Comparison of ENCODE assay signal across 2 cellular contexts in genomic region chr2:177397501-177398289, GRCh38.
TF ChIP-seq lines count a peak whose summit lies in the region.

No MANE protein-coding gene starts in this region.

TF ChIP-seq in K562, 482 proteins besides CTCF, POLR2A, EP300 and RAD21 (continues in another document):
- TF ChIP-seq HES1 (IDR thresholded peaks at IDR 0.05; ENCODE audit: low read depth): no peak
- TF ChIP-seq NFXL1 (CRISPR knock-in tag; IDR thresholded peaks at IDR 0.05): no peak
- no peak for TF ChIP-seq TAF9B (IDR thresholded peaks at IDR 0.05; ENCODE audit: partially characterized antibody)
- TF ChIP-seq C11orf30 (IDR thresholded peaks at IDR 0.05; ENCODE audit: low read depth): no peak
- no peak for TF ChIP-seq ETS1 (conservative IDR thresholded peaks at IDR 0.05; ENCODE audit: control insufficient read depth, low read depth, low read length)
- 0 out of 2 replicates have a peak, but pooled peaks have one; percentile 33 for TF ChIP-seq SMAD4 (CRISPR knock-in tag; conservative IDR thresholded peaks at IDR 0.05)
- no peak for TF ChIP-seq MTA1 (IDR thresholded peaks at IDR 0.05; ENCODE audit: borderline replicate concordance)
- no peak for TF ChIP-seq ZHX1 (conservative IDR thresholded peaks at IDR 0.05; ENCODE audit: low read length)
- TF ChIP-seq LEF1 (IDR thresholded peaks at IDR 0.05): no peak
- no peak for TF ChIP-seq MYC (IDR thresholded peaks at IDR 0.05; ENCODE audit: low read depth, low read length)
- TF ChIP-seq MYC (CRISPR knock-in tag; IDR thresholded peaks at IDR 0.05; ENCODE audit: borderline replicate concordance, low read depth): no peak
- no peak for TF ChIP-seq E2F6 (IDR thresholded peaks at IDR 0.05; ENCODE audit: borderline replicate concordance in 1 of 2, extremely low read depth in 1 of 2, insufficient read depth in 1 of 2, insufficient read length in 1 of 2, low read depth in 1 of 2, low read length in 1 of 2, poor library complexity in 1 of 2, severe bottlenecking in 1 of 2)
- TF ChIP-seq RCOR1 (IDR thresholded peaks at IDR 0.05; ENCODE audit: borderline replicate concordance in 1 of 2, low read depth in 2 of 2, low read length in 2 of 2): no peak
- TF ChIP-seq KLF10 (CRISPR knock-in tag; IDR thresholded peaks at IDR 0.05): no peak
- no peak for TF ChIP-seq MECOM (CRISPR knock-in tag; IDR thresholded peaks at IDR 0.05)
- TF ChIP-seq CXXC5 (CRISPR knock-in tag; IDR thresholded peaks at IDR 0.05): no peak
- TF ChIP-seq ATF3 (IDR thresholded peaks at IDR 0.05): peak; percentile 86
- TF ChIP-seq ATF3 (CRISPR knock-in tag; conservative IDR thresholded peaks at IDR 0.05): no peak
- TF ChIP-seq PATZ1 (CRISPR knock-in tag; IDR thresholded peaks at IDR 0.05; ENCODE audit: borderline replicate concordance): no peak
- TF ChIP-seq ATF7 (IDR thresholded peaks at IDR 0.05): peak; percentile 51; the same call in 1 of the 2 replicates
- TF ChIP-seq HMBOX1 (IDR thresholded peaks at IDR 0.05): no peak

TF ChIP-seq in HepG2, 621 proteins besides CTCF, POLR2A, EP300 and RAD21 (continues in another document):
- TF ChIP-seq ZNF598 (CRISPR knock-in tag; IDR thresholded peaks at IDR 0.05; ENCODE audit: borderline replicate concordance): peak; percentile 72
- TF ChIP-seq NBN (conservative IDR thresholded peaks at IDR 0.05): no peak
- TF ChIP-seq ARID5B (CRISPR knock-in tag; IDR thresholded peaks at IDR 0.05): peak; percentile 99
- TF ChIP-seq SNRNP70 (IDR thresholded peaks at IDR 0.05; ENCODE audit: low read depth, low read length): no peak
- TF ChIP-seq ZNF317 (CRISPR knock-in tag; IDR thresholded peaks at IDR 0.05): peak; percentile 86
- TF ChIP-seq BCL6 (CRISPR knock-in tag; IDR thresholded peaks at IDR 0.05): peak; percentile 92
- TF ChIP-seq ZNF704 (CRISPR knock-in tag; IDR thresholded peaks at IDR 0.05; ENCODE audit: borderline replicate concordance): peak; percentile 30; the same call in 1 of the 2 replicates
- peak; percentile 63; the same call in 1 of the 2 replicates for TF ChIP-seq BRCA1 (CRISPR knock-in tag; IDR thresholded peaks at IDR 0.05)
- no peak for TF ChIP-seq ZNF605 (CRISPR knock-in tag; IDR thresholded peaks at IDR 0.05)
- TF ChIP-seq CEBPZ (IDR thresholded peaks at IDR 0.05; ENCODE audit: low read length): no peak
- peak; percentile 78 for TF ChIP-seq GATAD1 (CRISPR knock-in tag; IDR thresholded peaks at IDR 0.05)
- peak; percentile 89; the same call in 1 of the 2 replicates for TF ChIP-seq ZNF556 (CRISPR knock-in tag; IDR thresholded peaks at IDR 0.05; ENCODE audit: borderline replicate concordance)
- TF ChIP-seq ZNF788 (CRISPR knock-in tag; IDR thresholded peaks at IDR 0.05; ENCODE audit: borderline replicate concordance): peak; percentile 93; the same call in 1 of the 2 replicates
- TF ChIP-seq ZNF318 (CRISPR knock-in tag; IDR thresholded peaks at IDR 0.05): peak; percentile 84; the same call in 1 of the 2 replicates
- no peak; the same call in 1 of the 2 replicates for TF ChIP-seq PBX3 (CRISPR knock-in tag; IDR thresholded peaks at IDR 0.05; ENCODE audit: borderline replicate concordance)
- no peak for TF ChIP-seq ATF6 (CRISPR knock-in tag; conservative IDR thresholded peaks at IDR 0.05)
- peak; percentile 85 for TF ChIP-seq ZBTB21 (CRISPR knock-in tag; IDR thresholded peaks at IDR 0.05)
- no peak for TF ChIP-seq ZNF276 (CRISPR knock-in tag; IDR thresholded peaks at IDR 0.05; ENCODE audit: low read depth)
